Comparison of ENCODE assay signal across 8 cellular contexts in genomic region chr2:172102858-172103359, GRCh38. TPM values are rescaled to one million over a fixed set of nuclear protein-coding genes. Genes with fewer than 3 reads are reported as not detected.
DNase-seq lines count a peak whose midpoint lies in the region; ATAC-seq and TF ChIP-seq lines count a peak whose summit lies in the region.

Gene DLX2 (minus strand): TSS chr2:172102900. CDS start chr2:172102538, 362 bp downstream.

- peak; percentile 68 for ATAC-seq in GM21367 (IDR thresholded peaks at IDR 0.05; ENCODE audit: unreplicated experiment)
- peak; percentile 77 to 80 for ATAC-seq in natural killer cell treated with Interleukin-12 subunit alpha and Interleukin-12 subunit beta and Interleukin-15 and Interleukin-18, amount 100 ng/mL, for 72 hours
- no peak for ATAC-seq in thoracic aorta (ENCODE audit: insufficient number of reproducible peaks, low FRiP score, low read depth)

- H3K4me3 ChIP-seq in HL-60 (replicated peaks; ENCODE audit: insufficient read depth, low read length) = peak within 1 kb of the TSS; percentile 63
- H3K4me3 ChIP-seq in fibroblast of mammary gland (ENCODE audit: control insufficient read depth, low read depth, low read length) = peak within 1 kb of the TSS; percentile 57
- peak within 1 kb of the TSS; percentile 72 for H3K4me3 ChIP-seq in thoracic aorta

- H3K27me3 ChIP-seq in HL-60 (ENCODE audit: insufficient read depth, poor library complexity, severe bottlenecking) = peaks cover 44% of the 10 kb centered on the region
- H3K27me3 ChIP-seq in thoracic aorta (replicated peaks; ENCODE audit: insufficient read depth) = peaks cover 69% of the 10 kb centered on the region

- H3K27ac ChIP-seq in HL-60 (replicated peaks) = no peak within 1 kb of the TSS
- H3K27ac ChIP-seq in thoracic aorta = no peak within 1 kb of the TSS

- peak within 1 kb of the TSS; percentile 81 for H3K4me3 Mint-ChIP-seq in natural killer cell treated with Interleukin-12 subunit alpha and Interleukin-12 subunit beta and Interleukin-15 and Interleukin-18, amount 100 ng/mL, for 72 hours

- TF ChIP-seq CTCF in HL-60 (IDR thresholded peaks at IDR 0.05; ENCODE audit: insufficient read depth, low read length) = no peak
- no peak for TF ChIP-seq CTCF in fibroblast of mammary gland (conservative IDR thresholded peaks at IDR 0.05; ENCODE audit: control insufficient read depth, insufficient read depth, low read depth, low read length)
- no peak for TF ChIP-seq CTCF in thoracic aorta (IDR thresholded peaks at IDR 0.05)

- DNase-seq in DMS 273 treated with DMSO at 0.1 percent for 48 hours (lab: John Stamatoyannopoulos, UW) (peak; percentile 90), HL-60 (ENCODE audit: low read depth in 1 of 2, low spot score in 1 of 2) (peak; percentile 86 to 89), NOMO-1 treated with dmso at 0.1 percent for 144 hours (lab: John Stamatoyannopoulos, UW; ENCODE audit: unreplicated experiment) (peak; percentile 72), activated T-cell treated with anti-CD3 and anti-CD28 coated beads for 48 hours (ENCODE audit: low read depth) (peak; percentile 72), fibroblast of mammary gland (ENCODE audit: low read depth) (peak; percentile 78), thoracic aorta (ENCODE audit: low spot score) (no peak)
- peak; percentile 76 for DNase-seq in natural killer cell treated with Interleukin-12 subunit alpha and Interleukin-12 subunit beta and Interleukin-15 and Interleukin-18, amount 100 ng/mL, for 72 hours (ENCODE audit: low spot score)

- H3K36me3 ChIP-seq in thoracic aorta = no peaks in the 10 kb centered on the region

- no peaks in the 10 kb centered on the region for H3K9me3 Mint-ChIP-seq in natural killer cell treated with Interleukin-12 subunit alpha and Interleukin-12 subunit beta and Interleukin-15 and Interleukin-18, amount 100 ng/mL, for 72 hours

- peaks cover 6% of the 10 kb centered on the region for H3K36me3 Mint-ChIP-seq in natural killer cell treated with Interleukin-12 subunit alpha and Interleukin-12 subunit beta and Interleukin-15 and Interleukin-18, amount 100 ng/mL, for 72 hours

- H3K27ac Mint-ChIP-seq in natural killer cell treated with Interleukin-12 subunit alpha and Interleukin-12 subunit beta and Interleukin-15 and Interleukin-18, amount 100 ng/mL, for 72 hours = peak within 1 kb of the TSS; percentile 35 to 57

- no peaks in the 10 kb centered on the region for H3K9me3 ChIP-seq in thoracic aorta

- H3K4me1 ChIP-seq in thoracic aorta (ENCODE audit: control insufficient read depth in 1 of 2, low read depth in 2 of 2) = peaks cover 35 to 60% of the 10 kb centered on the region in 2 donors

- H3K27me3 Mint-ChIP-seq in natural killer cell treated with Interleukin-12 subunit alpha and Interleukin-12 subunit beta and Interleukin-15 and Interleukin-18, amount 100 ng/mL, for 72 hours = peaks cover 38 to 47% of the 10 kb centered on the region in 2 donors

- H3K4me1 Mint-ChIP-seq in natural killer cell treated with Interleukin-12 subunit alpha and Interleukin-12 subunit beta and Interleukin-15 and Interleukin-18, amount 100 ng/mL, for 72 hours (ENCODE audit: low read depth in 2 of 2) = peaks cover 32 to 43% of the 10 kb centered on the region in 2 donors

RNA-seq across cellular contexts. Expression of gene DLX2, which starts in this region (rescaled TPM):
- total RNA-seq in natural killer cell treated with Interleukin-12 subunit alpha and Interleukin-12 subunit beta and Interleukin-15 and Interleukin-18, amount 100 ng/mL, for 72 hours = under 1 TPM in 1 of 2 donors, not detected in 1; 0.25 TPM
- 1 to 10 TPM in 1 of 2 donors, not detected in 1; 1.6 TPM for total RNA-seq in thoracic aorta

Comparison
In these comparisons a context has a peak if more than half of its experiments do, and no peak if none do; other contexts are left out.
1. Peak in DNase-seq and ATAC-seq in natural killer cell treated with Interleukin-12 subunit alpha and Interleukin-12 subunit beta and Interleukin-15 and Interleukin-18, amount 100 ng/mL, for 72 hours; RNA of the gene not detected or under 1 TPM.